9 cellular contexts compared by ENCODE assay signal in the genomic region with DNA sequence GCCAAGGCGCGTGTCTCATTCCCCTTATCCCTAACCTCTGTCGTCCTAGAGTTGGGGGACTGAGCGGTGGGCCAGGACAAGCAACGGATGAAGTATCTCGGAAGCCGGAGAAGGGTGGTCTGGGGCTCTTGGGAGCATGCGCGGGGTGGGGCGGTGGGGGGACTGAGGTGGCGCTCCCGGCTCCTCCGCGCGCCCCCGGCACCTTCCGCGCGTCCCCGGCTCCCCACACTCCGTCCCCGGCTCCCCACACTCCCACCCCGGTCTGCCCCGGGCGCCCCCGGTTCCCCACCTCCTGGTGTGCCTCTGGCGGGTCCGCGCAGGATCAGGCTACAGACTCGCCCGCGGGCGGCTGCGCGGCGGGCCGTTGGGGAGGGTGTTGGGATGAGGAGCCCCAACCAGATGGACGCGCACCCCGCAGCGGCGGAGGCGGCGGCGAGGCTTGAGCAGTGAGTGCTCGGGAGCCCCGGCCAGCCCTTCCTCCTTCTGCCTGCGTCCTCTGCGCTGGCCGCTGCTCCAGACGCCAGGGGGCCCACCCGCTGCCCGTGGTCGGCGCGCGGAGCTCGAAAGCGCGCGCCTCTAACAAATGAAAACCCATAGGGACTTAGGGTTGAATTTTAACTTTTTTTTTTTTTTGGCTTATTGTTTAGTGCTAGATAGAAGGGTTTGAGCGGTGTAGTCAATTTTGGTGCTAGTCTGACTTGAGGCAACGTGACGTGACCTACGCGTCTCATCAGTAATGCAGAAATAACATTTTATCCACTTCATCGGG. TPM values are rescaled to one million over a fixed set of nuclear protein-coding genes. Genes with fewer than 3 reads are reported as not detected.
DNase-seq lines count a peak whose midpoint lies in the region; ATAC-seq, FAIRE-seq and TF ChIP-seq lines count a peak whose summit lies in the region.
"Had no signal": no experiment of that assay in that cellular context is flagged by ENCODE, and none has a peak within 500 bp of the region (broad histone marks: within the 10 kb centered on the region; RNA-seq: fewer than 3 reads in every experiment).

No MANE protein-coding gene starts in this region.

- H3K27me3 Mint-ChIP-seq in brain, result peaks cover 61% of the 10 kb centered on the region

- no peaks in the 10 kb centered on the region for H3K27me3 ChIP-seq in GM06990 (replicated peaks; ENCODE audit: control insufficient read depth, insufficient read depth, low read length)
- H3K27me3 ChIP-seq in MG63, result peaks cover 44% of the 10 kb centered on the region
- H3K27me3 ChIP-seq in keratinocyte (ENCODE audit: control insufficient read depth, extremely low read depth, insufficient read depth, low read length), result peaks cover 21% of the 10 kb centered on the region
- no peaks in the 10 kb centered on the region for H3K27me3 ChIP-seq in thoracic aorta (replicated peaks; ENCODE audit: insufficient read depth)

- no peak overlapping the region for H3K9ac ChIP-seq in keratinocyte (ENCODE audit: control insufficient read depth, extremely low read depth, insufficient read depth, low read length)

- peaks cover 8% of the 10 kb centered on the region for H3K4me1 Mint-ChIP-seq in brain

- H3K4me3 Mint-ChIP-seq in brain, result peak overlapping the region; percentile 82 to 88 (median 84)

- dilution Hi-C loops in keratinocyte (cut with MboI; ENCODE audit: extremely low pct_ligation_motif_present, low sequenced_read_pairs), result no loop called here

- DNase-seq in GM06990 (ENCODE audit: extremely low read depth, insufficient read length) (peak; percentile 35), MG63 (peak; percentile 64), keratinocyte (ENCODE audit: low read depth, low spot score) (no peak), thoracic aorta (ENCODE audit: low spot score) (no peak), globus pallidus (ENCODE audit: low spot score) (no peak)

- H3K9me3 ChIP-seq in MG63 (0 out of 2 replicates have a peak, but pooled peaks cover 4% of the 10 kb centered on the region), keratinocyte (ENCODE audit: control insufficient read depth, low read depth, low read length) (no peaks in the 10 kb centered on the region), thoracic aorta (no peaks in the 10 kb centered on the region)

- TF ChIP-seq CTCF in GM06990 (IDR thresholded peaks at IDR 0.05; ENCODE audit: insufficient read depth, low read length, poor library complexity, severe bottlenecking) (peak; percentile 32), brain (conservative IDR thresholded peaks at IDR 0.05) (peak; percentile 45 to 71), keratinocyte (optimal IDR thresholded peaks at IDR 0.05 in 1 of 3, IDR thresholded peaks at IDR 0.05 in 1 of 3, conservative IDR thresholded peaks at IDR 0.05 in 1 of 3; ENCODE audit: extremely low read depth in 1 of 3, insufficient read depth in 2 of 3, low read length in 3 of 3) (peak in 2 of 3 experiments; percentile 4 to 38), thoracic aorta (IDR thresholded peaks at IDR 0.05) (peak; percentile 54)

- no peaks in the 10 kb centered on the region for H3K4me1 ChIP-seq in keratinocyte (ENCODE audit: control insufficient read depth, extremely low read depth, insufficient read depth, low read length)
- H3K4me1 ChIP-seq in thoracic aorta (ENCODE audit: control insufficient read depth in 1 of 2, low read depth in 2 of 2), result peaks cover 5 to 22% of the 10 kb centered on the region in 2 donors

- H3K9me1 ChIP-seq in keratinocyte (ENCODE audit: control insufficient read depth, extremely low read depth, insufficient read depth, low read length), result no peaks in the 10 kb centered on the region

- no peaks in the 10 kb centered on the region for H3K79me2 ChIP-seq in keratinocyte (ENCODE audit: control insufficient read depth, insufficient read depth, low read length)

- peak overlapping the region in 1 of 5 experiments; percentile 71 for H3K27ac Mint-ChIP-seq in brain
- H3K27ac Mint-ChIP-seq: T-helper 1 cell treated with Interleukin-12 subunit alpha and Interleukin-12 subunit beta and Interleukin-4 antibody, amounts not matched to agents 30 μg/mL and 1 μg/mL, for 36 hours had no signal

- H3K27ac ChIP-seq in keratinocyte (ENCODE audit: control insufficient read depth, insufficient read depth, low read length), result no peak overlapping the region
- H3K27ac ChIP-seq in thoracic aorta, result peak overlapping the region; percentile 31 to 42

- no peaks in the 10 kb centered on the region for H4K20me1 ChIP-seq in keratinocyte (ENCODE audit: control insufficient read depth, extremely low read depth, insufficient read depth, low read length)

- no peak for ATAC-seq in thoracic aorta (ENCODE audit: insufficient number of reproducible peaks, low FRiP score, low read depth)
- no peak for ATAC-seq in HG03342 (IDR thresholded peaks at IDR 0.05; ENCODE audit: unreplicated experiment)
- ATAC-seq in GM19328 (IDR thresholded peaks at IDR 0.05; ENCODE audit: unreplicated experiment), result no peak

- peaks cover 2 to 18% (median 5%) of the 10 kb centered on the region in 5 experiments for H3K9me3 Mint-ChIP-seq in brain

- H3K4me3 ChIP-seq in GM06990 (replicated peaks; ENCODE audit: low read depth, low read length) (no peak overlapping the region; the same call in 1 of the 2 replicates), MG63 (peak overlapping the region; percentile 35), keratinocyte (ENCODE audit: control insufficient read depth in 2 of 3, extremely low read depth in 1 of 3, insufficient read depth in 2 of 3, low read depth in 1 of 3, low read length in 3 of 3) (peak overlapping the region; percentile 32 to 50 (median 39)), thoracic aorta (peak overlapping the region; percentile 65)

- H3K4me2 ChIP-seq in keratinocyte (ENCODE audit: control insufficient read depth, extremely low read depth, insufficient read depth, low read depth, low read length), result peak overlapping the region; percentile 80

- FAIRE-seq in keratinocyte (lab: Jason Lieb, UNC), result no peak

- H3K36me3 ChIP-seq in GM06990 (ENCODE audit: control insufficient read depth, insufficient read depth, low read length) (no peaks in the 10 kb centered on the region), MG63 (no peaks in the 10 kb centered on the region), keratinocyte (ENCODE audit: control insufficient read depth in 2 of 2, extremely low read depth in 1 of 2, insufficient read depth in 2 of 2, low read length in 2 of 2) (no peaks in the 10 kb centered on the region), thoracic aorta (no peaks in the 10 kb centered on the region)

- H3K36me3 Mint-ChIP-seq in brain, result no peaks in the 10 kb centered on the region

- no peak overlapping the region for H2AFZ ChIP-seq in keratinocyte (ENCODE audit: control insufficient read depth, low read length)

RNA-seq across cellular contexts. Expression of a gene that starts 5.6 kb away (rescaled TPM):
- total RNA-seq in MG63 (2014; rRNA removed; shearing (Covaris generic); ENCODE audit: low replicate concordance), result not detected in 2 replicates
- 27.2 TPM for polyA plus RNA-seq in brain (ENCODE audit: insufficient read depth, low read depth, low replicate concordance)
- polyA plus RNA-seq in keratinocyte, result 0.10 to 0.18 TPM (median 0.17 TPM) in 3 replicates
- 6.6 TPM for polyA plus RNA-seq in keratinocyte (2011; ENCODE audit: low read depth)
- polyA plus RNA-seq in keratinocyte (2011; cell fraction: cytosol; rRNA removed), result 0.10 and 0.19 TPM in 2 replicates
- polyA plus RNA-seq in keratinocyte (2011; cell fraction: nucleus; rRNA removed), result 0.73 and 1.6 TPM in 2 replicates
- polyA plus RNA-seq in keratinocyte (2012; ENCODE audit: low replicate concordance), result 0.16 and 2.9 TPM in 2 replicates
- polyA minus RNA-seq in keratinocyte, result 0.13 to 1.2 TPM in 2 of 3 replicates, not detected in the other
- polyA minus RNA-seq in keratinocyte (2011; cell fraction: cytosol; rRNA and poly(A)+ RNA removed), result not detected
- polyA minus RNA-seq in keratinocyte (2011; cell fraction: nucleus; rRNA and poly(A)+ RNA removed), result 1.1 and 2.3 TPM in 2 replicates
- not detected for total RNA-seq in thoracic aorta

RNA-seq across cellular contexts. Expression of a gene that starts 50.2 kb away (rescaled TPM):
- not detected in 2 replicates for total RNA-seq in MG63 (2014; rRNA removed; shearing (Covaris generic); ENCODE audit: low replicate concordance)
- polyA plus RNA-seq in brain (ENCODE audit: insufficient read depth, low read depth, low replicate concordance) (not detected), keratinocyte (not detected in 3 replicates)
- polyA plus RNA-seq in keratinocyte (2011; ENCODE audit: low read depth), result not detected
- not detected in 2 replicates for polyA plus RNA-seq in keratinocyte (2011; cell fraction: cytosol; rRNA removed)
- not detected in 2 replicates for polyA plus RNA-seq in keratinocyte (2011; cell fraction: nucleus; rRNA removed)
- 0.21 TPM in 1 of 2 replicates, not detected in the other for polyA plus RNA-seq in keratinocyte (2012; ENCODE audit: low replicate concordance)
- polyA minus RNA-seq in keratinocyte, result not detected in 3 replicates
- polyA minus RNA-seq in keratinocyte (2011; cell fraction: cytosol; rRNA and poly(A)+ RNA removed), result not detected
- polyA minus RNA-seq in keratinocyte (2011; cell fraction: nucleus; rRNA and poly(A)+ RNA removed), result not detected in 2 replicates
- not detected for total RNA-seq in thoracic aorta

Comparison
In these comparisons a context has a peak if more than half of its experiments do, and no peak if none do; other contexts are left out.
1. DNase-seq: peak in GM06990 (single experiment) and MG63 (single experiment); none in keratinocyte (single experiment), thoracic aorta (single experiment) and globus pallidus (single experiment).
2. Peak in every context shown above with its lines, with median percentiles within 50 percentile points of each other: CTCF ChIP-seq.